20 cellular contexts compared by ENCODE assay signal in the genomic region with DNA sequence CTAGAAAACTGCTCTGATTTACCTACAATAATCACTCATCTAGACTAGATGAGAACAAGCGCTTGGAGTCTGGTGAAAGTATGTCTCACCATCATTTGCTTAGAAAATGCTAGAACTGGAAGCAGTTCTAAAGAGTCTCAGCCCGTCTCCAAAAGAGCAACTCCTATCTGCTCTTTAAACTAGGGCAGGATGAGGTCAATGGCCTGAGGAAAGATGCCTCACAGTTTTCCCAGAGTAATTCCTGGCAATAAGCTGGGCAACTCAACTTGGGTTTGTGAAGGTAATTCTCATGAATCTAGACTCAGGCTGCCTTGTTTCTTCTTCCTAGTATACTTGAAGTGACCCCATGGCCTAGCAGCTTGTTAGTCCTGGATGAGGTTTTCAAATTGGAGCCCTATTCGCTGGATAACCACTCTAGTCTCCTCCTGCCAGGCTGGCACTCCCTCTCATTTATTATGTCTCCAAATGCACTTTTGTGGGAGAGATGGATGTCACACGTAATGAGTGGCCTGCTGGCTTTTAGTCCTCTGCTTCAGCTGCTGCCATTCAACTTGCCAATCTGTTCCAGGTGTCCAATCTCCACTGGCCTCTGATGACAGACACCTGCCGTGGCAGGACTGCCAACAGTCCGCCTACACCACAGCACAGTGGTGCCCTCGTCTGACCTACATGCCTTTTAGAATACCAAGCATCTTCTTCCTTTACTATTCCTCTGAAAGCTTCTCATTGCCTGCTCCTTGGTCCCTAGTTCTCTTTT.
DNase-seq lines count a peak whose midpoint lies in the region; ATAC-seq and TF ChIP-seq lines count a peak whose summit lies in the region.
"Had no signal": no experiment of that assay in that cellular context is flagged by ENCODE, and none has a peak within 500 bp of the region (broad histone marks: within the 10 kb centered on the region; RNA-seq: fewer than 3 reads in every experiment).

No MANE protein-coding gene starts in this region.

- TF ChIP-seq CTCF in heart right ventricle (IDR thresholded peaks at IDR 0.05) (no peak), gastrocnemius medialis (IDR thresholded peaks at IDR 0.05 in 4 of 5, conservative IDR thresholded peaks at IDR 0.05 in 1 of 5) (no peak)

- WGBS in heart right ventricle, 2 donors = 62 to 70% methylated on average over 7 of the region's 7 CpGs

- H3K4me1 ChIP-seq in heart right ventricle (peaks cover 0 to 56% (median 30%) of the 10 kb centered on the region in 9 donors), gastrocnemius medialis (peaks cover 39 to 49% of the 10 kb centered on the region in 2 donors)

- H3K27me3 ChIP-seq in heart right ventricle = no peaks in the 10 kb centered on the region
- no peaks in the 10 kb centered on the region for H3K27me3 ChIP-seq in gastrocnemius medialis
- H3K27me3 ChIP-seq: tibial artery had no signal

- H3K27ac ChIP-seq in heart right ventricle (peak overlapping the region in 1 of 10 donors; percentile 37), gastrocnemius medialis (peak overlapping the region; percentile 63 to 83 (median 75))
- H3K27ac ChIP-seq: lower lobe of right lung, SK-N-MC had no signal

- H3K4me3 ChIP-seq in heart right ventricle = no peak overlapping the region
- H3K4me3 ChIP-seq in gastrocnemius medialis = no peak overlapping the region
- H3K4me3 ChIP-seq: lower lobe of right lung, SK-N-MC, tibial artery had no signal

- in situ Hi-C loops in gastrocnemius medialis (cut with MboI; ENCODE audit: low sequenced_read_pairs in 4 of 4) = loop anchor here in 3 of 4 donors (10.0 kb wide), 3 partner anchors 45 to 65 kb away; no protein-coding TSS in a partner anchor

- peaks cover 0 to 25% (median 0%) of the 10 kb centered on the region in 9 donors for H3K36me3 ChIP-seq in heart right ventricle
- H3K36me3 ChIP-seq in gastrocnemius medialis = no peaks in the 10 kb centered on the region

- no peak for TF ChIP-seq POLR2A in gastrocnemius medialis (IDR thresholded peaks at IDR 0.05)

- ATAC-seq in heart right ventricle (peak in 7 of 8 donors; percentile 29 to 85 (median 74)), gastrocnemius medialis (peak; percentile 96 to 100), HG02938 (IDR thresholded peaks at IDR 0.05; ENCODE audit: unreplicated experiment) (no peak)
- ATAC-seq: lower lobe of right lung; naive thymus-derived CD4-positive, alpha-beta T cell had no signal

- peak; percentile 11 for DNase-seq in DMS53 (lab: John Stamatoyannopoulos, UW)
- no peak for DNase-seq in DMS53 treated with DMSO at 0.1 percent for 48 hours (lab: John Stamatoyannopoulos, UW; ENCODE audit: unreplicated experiment)
- DNase-seq in NCI-H774 (lab: John Stamatoyannopoulos, UW) = peak; percentile 45
- peak in 1 of 2 donors; percentile 15 for DNase-seq in heart right ventricle
- peak; percentile 78 to 84 for DNase-seq in gastrocnemius medialis
- no peak for DNase-seq in activated CD8-positive, alpha-beta memory T cell treated with anti-CD3 and anti-CD28 coated beads, Interleukin-2, amount 50 U/mL, for 48 hours
- no peak for DNase-seq in retina
- DNase-seq: 8988T; activated CD8-positive, alpha-beta memory T cell treated with anti-CD3 and anti-CD28 coated beads for 24 hours; GF-D8; Kasumi-1; lower lobe of right lung; naive thymus-derived CD4-positive, alpha-beta T cell; NCI-H1436; NCI-H524 treated with DMSO at 0.1 percent for 48 hours; stimulated activated CD4-positive, alpha-beta T cell treated with anti-CD3 and anti-CD28 coated beads, Interleukin-12 subunit alpha, Interleukin-12 subunit beta, amount 100 ng/mL, for 4 hours; T-helper 9 cell; tibial artery had no signal

- intact Hi-C loops in heart right ventricle (cut with DNase I) (loop anchor here in 1 of 10 donors (10.0 kb wide), 1 partner anchor 55 kb away; no protein-coding TSS in a partner anchor), gastrocnemius medialis (cut with DNase I; ENCODE audit: low total_unique reads) (loop anchor here (1.0 to 10.0 kb wide), 2 partner anchors 43 to 635 kb away; partner anchors contain the start of gene NPC1)

- no peaks in the 10 kb centered on the region for H3K9me3 ChIP-seq in heart right ventricle
- H3K9me3 ChIP-seq in gastrocnemius medialis = no peaks in the 10 kb centered on the region
- H3K9me3 ChIP-seq: lower lobe of right lung, tibial artery had no signal

Comparison
In these comparisons a context has a peak if more than half of its experiments do, and no peak if none do; other contexts are left out.
1. DNase-seq: peak in DMS53 (single experiment), NCI-H774 (single experiment) and gastrocnemius medialis (2 of 2); none in DMS53 treated with DMSO at 0.1 percent for 48 hours (single experiment), activated CD8-positive, alpha-beta memory T cell treated with anti-CD3 and anti-CD28 coated beads, Interleukin-2, amount 50 U/mL, for 48 hours (single experiment) and retina (single experiment).